In the genomic region with DNA sequence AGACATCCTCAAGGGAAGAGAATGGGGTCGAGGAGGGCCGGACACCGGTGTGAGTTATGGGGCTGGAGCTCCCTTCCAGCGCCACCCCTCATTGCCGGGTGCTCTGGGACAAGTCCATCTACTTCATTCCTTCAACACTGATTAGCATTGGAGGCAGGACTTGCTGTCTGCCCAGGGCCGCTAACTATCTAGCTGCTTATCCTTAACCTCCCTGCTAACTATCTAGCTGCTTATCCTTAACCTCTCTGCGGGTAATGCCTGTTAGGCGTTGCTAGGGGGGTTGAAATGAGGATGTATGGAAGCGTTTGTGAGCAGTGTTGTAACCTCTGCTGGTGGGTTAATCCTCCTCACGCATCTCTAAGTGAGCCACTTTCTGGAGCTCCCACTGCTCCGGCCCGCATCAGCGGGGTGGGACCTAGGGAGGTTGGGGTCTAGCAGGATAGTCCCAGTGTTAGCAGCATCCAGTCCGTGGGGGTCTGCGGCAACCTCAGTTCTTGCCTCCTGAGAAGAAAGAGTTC, we compare ENCODE assay signal across 7 cellular contexts. TPM values are rescaled to one million over a fixed set of nuclear protein-coding genes. Genes with fewer than 3 reads are reported as not detected.
DNase-seq lines count a peak whose midpoint lies in the region; ATAC-seq, FAIRE-seq and TF ChIP-seq lines count a peak whose summit lies in the region.

No MANE protein-coding gene starts in this region.

- H3K23me2 ChIP-seq in H9 (ENCODE audit: insufficient read length, low read depth, low read length, poor library complexity, severe bottlenecking) = peaks cover 5% of the 10 kb centered on the region
- peaks cover 5% of the 10 kb centered on the region; the same call in 1 of the 2 replicates for H3K23me2 ChIP-seq in H1 (ENCODE audit: low read depth, low read length)

- TF ChIP-seq CTCF in H9 (conservative IDR thresholded peaks at IDR 0.05) (no peak), OCI-LY1 (IDR thresholded peaks at IDR 0.05; ENCODE audit: low read length) (no peak), H1 (IDR thresholded peaks at IDR 0.05; ENCODE audit: control extremely low read depth in 1 of 3, insufficient read depth in 1 of 3, low read depth in 1 of 3, low read length in 3 of 3) (no peak), nephron (IDR thresholded peaks at IDR 0.05; ENCODE audit: unreplicated experiment in 3 of 3) (no peak)

- H3K4me1 Mint-ChIP-seq in H9 (peaks cover 21 to 24% of the 10 kb centered on the region in 2 experiments), nephron (peaks cover 11% of the 10 kb centered on the region)

- H3K4me1 ChIP-seq in H9 (ENCODE audit: insufficient read depth, low read length) (no peaks in the 10 kb centered on the region), OCI-LY1 (ENCODE audit: insufficient read depth, low read length, severe bottlenecking) (peaks cover 12% of the 10 kb centered on the region), H1 (replicated peaks in 1 of 4; ENCODE audit: control insufficient read depth in 3 of 4, insufficient read depth in 4 of 4, low read length in 3 of 4) (peaks cover 0 to 26% (median 12%) of the 10 kb centered on the region in 4 experiments; a peak in 6 of 7 replicates)

- H4K5ac ChIP-seq in H9 (ENCODE audit: insufficient read length, low read depth, low read length) (no peak overlapping the region), H1 (ENCODE audit: insufficient read length, low read depth, low read length) (no peak overlapping the region)

- H4K91ac ChIP-seq in H9 (ENCODE audit: insufficient read length, low read depth, low read length) = no peak overlapping the region
- H4K91ac ChIP-seq in H1 (replicated peaks; ENCODE audit: insufficient read length, low read length) = no peak overlapping the region

- H3K27me3 ChIP-seq in H9 (ENCODE audit: insufficient read depth, low read length) (no peaks in the 10 kb centered on the region; the same call in 1 of the 2 replicates), OCI-LY1 (ENCODE audit: insufficient read depth, low read length) (0 out of 2 replicates have a peak, but pooled peaks cover 12% of the 10 kb centered on the region), H1 (replicated peaks in 1 of 4; ENCODE audit: control insufficient read depth in 3 of 4, extremely low read depth in 1 of 4, insufficient read depth in 3 of 4, low read length in 3 of 4) (peaks cover 0 to 25% (median 15%) of the 10 kb centered on the region in 4 experiments; a peak in 6 of 7 replicates)

- no peak for TF ChIP-seq EP300 in H1 (IDR thresholded peaks at IDR 0.05; ENCODE audit: borderline replicate concordance in 1 of 2, low read depth in 2 of 2, low read length in 2 of 2)

- H4K20me1 ChIP-seq in H9 (ENCODE audit: control insufficient read depth, insufficient read depth, insufficient read length) (no peaks in the 10 kb centered on the region), OCI-LY1 (ENCODE audit: insufficient read depth, low read length) (no peaks in the 10 kb centered on the region), H1 (replicated peaks in 1 of 2; ENCODE audit: control insufficient read depth in 1 of 2, insufficient read depth in 2 of 2, low read length in 2 of 2) (no peaks in the 10 kb centered on the region)

- H3K79me2 ChIP-seq in H9 (ENCODE audit: insufficient read depth, low read length) = no peaks in the 10 kb centered on the region
- H3K79me2 ChIP-seq in OCI-LY1 (ENCODE audit: insufficient read depth, low read length) = no peaks in the 10 kb centered on the region
- H3K79me2 ChIP-seq in H1 (ENCODE audit: control insufficient read depth in 1 of 2, insufficient read depth in 2 of 2, low read length in 2 of 2) = no peaks in the 10 kb centered on the region

- no CpG with 5 or more reads among the region's 15 CpGs for WGBS in H9 (ENCODE audit: extremely low coverage, insufficient read length, low lambda C conversion rate)
- 54% methylated on average over 15 of the region's 15 CpGs; no CpG with 5 or more reads in 1 of the 2 experiments for WGBS in H1 (ENCODE audit: extremely low coverage in 1 of 2, insufficient coverage in 1 of 2, insufficient read length in 1 of 2, insufficient replicate concordance in 2 of 2, low coverage in 1 of 2, low lambda C conversion rate in 2 of 2, missing lambda C conversion rate in 1 of 2), 2 experiments

- no peaks in the 10 kb centered on the region for H3F3A ChIP-seq in OCI-LY1 (ENCODE audit: insufficient read depth, low read length)

- H3K4me3 Mint-ChIP-seq in H9 (peak overlapping the region; percentile 56 to 75), nephron (peak overlapping the region; percentile 72 to 85 (median 82))

- no peak for ATAC-seq in HG03342 (IDR thresholded peaks at IDR 0.05; ENCODE audit: unreplicated experiment)
- ATAC-seq in HG03175 (IDR thresholded peaks at IDR 0.05; ENCODE audit: unreplicated experiment) = no peak

- CTCF ChIA-PET in H1 (lab: Charles Lee; ENCODE audit: partially characterized antibody) = interaction anchor here (1.3 to 33.1 kb wide), 18 partner anchors 10 to 155 kb away, joined by 3 to 590 read pairs (median 12); a partner anchor contains a TSS

- TF ChIP-seq POLR2A in H1 (IDR thresholded peaks at IDR 0.05; ENCODE audit: control extremely low read depth in 1 of 2, low read depth in 2 of 2, low read length in 2 of 2) = no peak

- H2BK15ac ChIP-seq in H9 (ENCODE audit: low read depth, low read length) (no peak overlapping the region), H1 (ENCODE audit: low read length) (peak overlapping the region; percentile 95)

- H3K9me3 ChIP-seq in H9 (ENCODE audit: control insufficient read depth, low read depth, low read length) = no peaks in the 10 kb centered on the region
- H3K9me3 ChIP-seq in OCI-LY1 (ENCODE audit: low read length) = no peaks in the 10 kb centered on the region
- no peaks in the 10 kb centered on the region for H3K9me3 ChIP-seq in H1 (ENCODE audit: insufficient read depth in 2 of 2, low read depth in 1 of 2, low read length in 1 of 2)

- H3K27ac ChIP-seq in H9 (ENCODE audit: insufficient read length, low read depth, low read length) (no peak overlapping the region), OCI-LY1 (ENCODE audit: low read depth, low read length, poor library complexity, severe bottlenecking) (no peak overlapping the region), H1 (ENCODE audit: low read depth, low read length) (no peak overlapping the region)

- H3K4me2 ChIP-seq in H9 (ENCODE audit: insufficient read depth, insufficient read length, low read length) = peak overlapping the region; percentile 77
- peak overlapping the region; percentile 85 for H3K4me2 ChIP-seq in OCI-LY1 (ENCODE audit: low read length)
- peak overlapping the region; percentile 64 to 76 for H3K4me2 ChIP-seq in H1 (ENCODE audit: insufficient read depth in 1 of 2, low read depth in 2 of 2, low read length in 2 of 2)

- H2BK12ac ChIP-seq in H9 (ENCODE audit: insufficient read length, low read depth, low read length) = no peak overlapping the region
- peak overlapping the region; percentile 43; the same call in 1 of the 2 replicates for H2BK12ac ChIP-seq in H1 (ENCODE audit: low read depth, low read length)

- H3K36me3 ChIP-seq in OCI-LY1 (ENCODE audit: insufficient read depth, low read length) (no peaks in the 10 kb centered on the region), H1 (ENCODE audit: control insufficient read depth in 2 of 4, insufficient read depth in 4 of 4, low read length in 3 of 4) (no peaks in the 10 kb centered on the region)

- H2BK20ac ChIP-seq in H9 (ENCODE audit: low read depth, low read length, poor library complexity, severe bottlenecking) (no peak overlapping the region), H1 (ENCODE audit: low read length) (no peak overlapping the region)

- H3K79me1 ChIP-seq in H9 (ENCODE audit: insufficient read depth, low read depth, low read length, poor library complexity, severe bottlenecking) = no peaks in the 10 kb centered on the region
- H3K79me1 ChIP-seq in H1 (ENCODE audit: low read depth, low read length) = no peaks in the 10 kb centered on the region

- H3K14ac ChIP-seq in H9 (ENCODE audit: insufficient read depth, low read length) (no peak overlapping the region; the same call in 1 of the 2 replicates), H1 (ENCODE audit: insufficient read length) (no peak overlapping the region)

- no peak for FAIRE-seq in H1 (lab: Jason Lieb, UNC)

- H3K9me2 ChIP-seq in OCI-LY1 (ENCODE audit: low read depth, low read length) = no peaks in the 10 kb centered on the region

- H3K23ac ChIP-seq in H9 (ENCODE audit: insufficient read length, low read depth, low read length) (no peak overlapping the region), H1 (ENCODE audit: insufficient read length) (no peak overlapping the region)

- POLR2A ChIA-PET in H1 (lab: Charles Lee; ENCODE audit: partially characterized antibody) = interaction anchor here (1.0 to 43.8 kb wide), 14 partner anchors 7 to 98 kb away, joined by 3 to 1505 read pairs (median 4); a partner anchor contains a TSS

- H3K9ac ChIP-seq in H9 (ENCODE audit: extremely low read depth, insufficient read length, low read length) = no peak overlapping the region
- H3K9ac ChIP-seq in OCI-LY1 (ENCODE audit: low read length) = peak overlapping the region; percentile 70
- H3K9ac ChIP-seq in H1 (replicated peaks in 1 of 4; ENCODE audit: extremely low read depth in 1 of 4, low read depth in 3 of 4, low read length in 3 of 4) = peak overlapping the region in 3 of 4 experiments; percentile 6 to 23 (median 20); a peak in 5 of 7 replicates

- no peak overlapping the region for H3T11ph ChIP-seq in H9 (ENCODE audit: low read length)

- H2AFZ ChIP-seq in H9 (ENCODE audit: low read length) (no peak overlapping the region), OCI-LY1 (ENCODE audit: low read length) (0 out of 2 replicates have a peak overlapping the region, but pooled peaks have one; percentile 24), H1 (ENCODE audit: low read length) (peak overlapping the region; percentile 92)

- H3K36me3 Mint-ChIP-seq in H9 (ENCODE audit: insufficient read depth in 1 of 3, low read depth in 3 of 3) (no peaks in the 10 kb centered on the region; a peak in 1 of 7 replicates), nephron (ENCODE audit: low read depth) (no peaks in the 10 kb centered on the region)

- TF ChIP-seq RAD21 in H1 (IDR thresholded peaks at IDR 0.05 in 1 of 2, conservative IDR thresholded peaks at IDR 0.05 in 1 of 2; ENCODE audit: low read depth in 2 of 2, low read length in 2 of 2) = no peak

- DNase-seq in H9 = peak; percentile 21
- peak in 1 of 2 experiments; percentile 56 for DNase-seq in H1 (ENCODE audit: low read depth in 1 of 2, low spot score in 2 of 2)
- no peak for DNase-seq in SK-N-DZ (ENCODE audit: low spot score)

- no peak overlapping the region for H3K4ac ChIP-seq in H9 (ENCODE audit: low read depth, low read length)
- H3K4ac ChIP-seq in H1 (replicated peaks; ENCODE audit: insufficient read length, low read depth, low read length) = no peak overlapping the region

- H2BK120ac ChIP-seq in H9 (ENCODE audit: low read depth, low read length, poor library complexity, severe bottlenecking) (no peak overlapping the region), H1 (replicated peaks; ENCODE audit: low read depth, low read length) (no peak overlapping the region)

- H3K4me3 ChIP-seq in OCI-LY1 (ENCODE audit: low read depth, low read length, poor library complexity, severe bottlenecking) (peak overlapping the region; percentile 65), H1 (ENCODE audit: extremely low read depth in 1 of 4, insufficient read depth in 2 of 4, low read depth in 3 of 4, low read length in 4 of 4) (peak overlapping the region; percentile 20 to 64 (median 48); a peak in 7 of 8 replicates)

- H2AK5ac ChIP-seq in H9 (ENCODE audit: insufficient read length, low read length) (no peak overlapping the region), H1 (ENCODE audit: low read depth, low read length) (no peak overlapping the region)

- H3K9me3 Mint-ChIP-seq in H9 (no peaks in the 10 kb centered on the region), nephron (no peaks in the 10 kb centered on the region)

- H3K27ac Mint-ChIP-seq in H9 = peak overlapping the region in 1 of 3 experiments; percentile 52; a peak in 1 of 7 replicates
- H3K27ac Mint-ChIP-seq in nephron = peak overlapping the region in 1 of 3 experiments; percentile 67

- H4K8ac ChIP-seq in H9 (replicated peaks; ENCODE audit: insufficient read length, low read depth, low read length) (no peak overlapping the region), H1 (ENCODE audit: extremely low read depth, insufficient read depth, low read length) (0 out of 2 replicates have a peak overlapping the region, but pooled peaks have one; percentile 81)

- no peak overlapping the region for H2BK5ac ChIP-seq in H9 (ENCODE audit: insufficient read length, low read length)
- H2BK5ac ChIP-seq in H1 (ENCODE audit: low read depth, low read length) = no peak overlapping the region

- H3K18ac ChIP-seq in H9 (ENCODE audit: insufficient read length, low read depth, low read length) (peak overlapping the region; percentile 82), H1 (ENCODE audit: extremely low read depth, low read length) (peak overlapping the region; percentile 60)

- H3K56ac ChIP-seq in H9 (ENCODE audit: insufficient read length, low read depth, low read length) = no peak overlapping the region
- H3K56ac ChIP-seq in H1 (replicated peaks; ENCODE audit: insufficient read length, low read depth, low read length) = no peak overlapping the region

- H3K27me3 Mint-ChIP-seq in H9 (ENCODE audit: low read depth) = peaks cover 70% of the 10 kb centered on the region
- peaks cover 44% of the 10 kb centered on the region for H3K27me3 Mint-ChIP-seq in nephron (ENCODE audit: low read depth)

RNA-seq across cellular contexts. Expression of a gene that starts 10.9 kb away (rescaled TPM):
- total RNA-seq in H9 (2021) = 47.2 and 48.7 TPM in 2 replicates
- 28.7 and 34.3 TPM in 2 replicates for total RNA-seq in H1 (2021; fragmentation: NEBNext Ultra II Directional; extraction: Animal tissue kit (Norgen Biotek cat#: 25700))
- polyA plus RNA-seq in H1 (2011; rRNA removed) = 159 and 215 TPM in 2 replicates
- 112 TPM for polyA plus RNA-seq in H1 (2011; cell fraction: cytosol; rRNA removed)
- polyA plus RNA-seq in H1 (2011; cell fraction: nucleus; rRNA removed) = 104 TPM
- 33.4 to 49.1 TPM (median 43.9 TPM) in 4 replicates for polyA plus RNA-seq in H1 (2012, experiment 1 of 2)
- 56.2 TPM for polyA plus RNA-seq in H1 (2012, experiment 2 of 2)
- 17.9 TPM for polyA plus RNA-seq in H1 (2013, experiment 1 of 2)
- polyA plus RNA-seq in H1 (2013, experiment 2 of 2) = 16.9 TPM
- 55.7 and 84.0 TPM in 2 replicates for polyA minus RNA-seq in H1 (2011; rRNA and poly(A)+ RNA removed)
- 89.2 TPM for polyA minus RNA-seq in H1 (2011; cell fraction: cytosol; rRNA and poly(A)+ RNA removed)
- 65.8 TPM for polyA minus RNA-seq in H1 (2011; cell fraction: nucleus; rRNA and poly(A)+ RNA removed)
- 8.0 and 8.1 TPM in 2 replicates for polyA plus RNA-seq in SK-N-DZ (2014; cell fraction: cytosol; rRNA removed)
- polyA plus RNA-seq in SK-N-DZ (2014; cell fraction: nucleus; rRNA removed) = 6.2 and 7.3 TPM in 2 replicates

RNA-seq across cellular contexts. Expression of a gene that starts 13.3 kb away (rescaled TPM):
- 0.28 and 0.35 TPM in 2 replicates for total RNA-seq in H9 (2021)
- 0.48 and 0.60 TPM in 2 replicates for total RNA-seq in H1 (2021; fragmentation: NEBNext Ultra II Directional; extraction: Animal tissue kit (Norgen Biotek cat#: 25700))
- polyA plus RNA-seq in H1 (2011; rRNA removed) = 0.22 and 0.23 TPM in 2 replicates
- polyA plus RNA-seq in H1 (2011; cell fraction: cytosol; rRNA removed) = 0.21 TPM
- polyA plus RNA-seq in H1 (2011; cell fraction: nucleus; rRNA removed) = 1.0 TPM
- 0.12 to 0.18 TPM (median 0.17 TPM) in 3 of 4 replicates, not detected in the other for polyA plus RNA-seq in H1 (2012, experiment 1 of 2)
- polyA plus RNA-seq in H1 (2012, experiment 2 of 2) = 0.16 TPM
- polyA plus RNA-seq in H1 (2013, experiment 1 of 2) = 0.20 TPM
- polyA plus RNA-seq in H1 (2013, experiment 2 of 2) = 0.20 TPM
- polyA minus RNA-seq in H1 (2011; rRNA and poly(A)+ RNA removed) = 0.27 and 0.85 TPM in 2 replicates
- not detected for polyA minus RNA-seq in H1 (2011; cell fraction: cytosol; rRNA and poly(A)+ RNA removed)
- 2.5 TPM for polyA minus RNA-seq in H1 (2011; cell fraction: nucleus; rRNA and poly(A)+ RNA removed)
- polyA plus RNA-seq in SK-N-DZ (2014; cell fraction: cytosol; rRNA removed) = 1.4 and 1.5 TPM in 2 replicates
- polyA plus RNA-seq in SK-N-DZ (2014; cell fraction: nucleus; rRNA removed) = 0.93 and 1.6 TPM in 2 replicates

RNA-seq across cellular contexts. Expression of a gene that starts 48.1 kb away (rescaled TPM):
- 45.0 and 46.1 TPM in 2 replicates for total RNA-seq in H9 (2021)
- total RNA-seq in H1 (2021; fragmentation: NEBNext Ultra II Directional; extraction: Animal tissue kit (Norgen Biotek cat#: 25700)) = 31.9 and 32.7 TPM in 2 replicates
- polyA plus RNA-seq in H1 (2011; rRNA removed) = 28.9 and 32.9 TPM in 2 replicates
- polyA plus RNA-seq in H1 (2011; cell fraction: cytosol; rRNA removed) = 27.4 TPM
- polyA plus RNA-seq in H1 (2011; cell fraction: nucleus; rRNA removed) = 35.6 TPM
- polyA plus RNA-seq in H1 (2012, experiment 1 of 2) = 19.1 to 31.3 TPM (median 29.5 TPM) in 4 replicates
- polyA plus RNA-seq in H1 (2012, experiment 2 of 2) = 32.6 TPM
- polyA plus RNA-seq in H1 (2013, experiment 1 of 2) = 12.6 TPM
- 11.3 TPM for polyA plus RNA-seq in H1 (2013, experiment 2 of 2)
- 65.4 and 80.3 TPM in 2 replicates for polyA minus RNA-seq in H1 (2011; rRNA and poly(A)+ RNA removed)
- polyA minus RNA-seq in H1 (2011; cell fraction: cytosol; rRNA and poly(A)+ RNA removed) = 39.1 TPM
- 31.4 TPM for polyA minus RNA-seq in H1 (2011; cell fraction: nucleus; rRNA and poly(A)+ RNA removed)
- polyA plus RNA-seq in SK-N-DZ (2014; cell fraction: cytosol; rRNA removed) = 15.3 and 18.0 TPM in 2 replicates
- 7.2 and 8.3 TPM in 2 replicates for polyA plus RNA-seq in SK-N-DZ (2014; cell fraction: nucleus; rRNA removed)
